Comparison of ENCODE assay signal across 22 cellular contexts in genomic region chr9:120100595-120100994, GRCh38.
DNase-seq lines count a peak whose midpoint lies in the region; ATAC-seq and TF ChIP-seq lines count a peak whose summit lies in the region.
"Had no signal": no experiment of that assay in that cellular context is flagged by ENCODE, and none has a peak within 500 bp of the region (broad histone marks: within the 10 kb centered on the region; RNA-seq: fewer than 3 reads in every experiment).

No MANE protein-coding gene starts in this region.

- H4K8ac ChIP-seq in mesendoderm (ENCODE audit: low read depth, low read length), result no peak overlapping the region

- H3K36me3 Mint-ChIP-seq in GM23338 (ENCODE audit: low read depth) (no peaks in the 10 kb centered on the region; the same call in 2 of the 3 replicates), WTC11 (no peaks in the 10 kb centered on the region)
- H3K36me3 Mint-ChIP-seq: CD14-positive monocyte; CD8-positive, alpha-beta memory T cell had no signal

- no peak overlapping the region for H2BK5ac ChIP-seq in mesendoderm (ENCODE audit: low read length)

- peaks cover 2% of the 10 kb centered on the region; the same call in 1 of the 2 replicates for H3K4me1 ChIP-seq in GM23338 (ENCODE audit: insufficient read depth)
- no peaks in the 10 kb centered on the region for H3K4me1 ChIP-seq in mesendoderm (ENCODE audit: control insufficient read depth, low read depth, low read length)
- H3K4me1 ChIP-seq: A549; BE2C; BLaER1 treated with 17β-estradiol and CSF1 and Interleukin-3, amounts not matched to agents 10 nM and 100 nM had no signal

- CTCF ChIA-PET in WTC11 (lab: Charles Lee), result no interaction called here

- no peaks in the 10 kb centered on the region for H3K79me1 ChIP-seq in mesendoderm (ENCODE audit: low read length)

- intact Hi-C loops in posterior cingulate gyrus (cut with DNase I), result no loop called here

- no peak overlapping the region for H2BK15ac ChIP-seq in mesendoderm (replicated peaks; ENCODE audit: low read depth)

- H3K18ac ChIP-seq in mesendoderm (ENCODE audit: low read length), result no peak overlapping the region

- no peak overlapping the region for H3K9ac ChIP-seq in mesendoderm (ENCODE audit: low read length)
- H3K9ac ChIP-seq: BLaER1 treated with 17β-estradiol and CSF1 and Interleukin-3, amounts not matched to agents 10 nM and 100 nM had no signal

- no peaks in the 10 kb centered on the region for H3K9me2 ChIP-seq in GM23338 (ENCODE audit: insufficient read depth)

- no peak overlapping the region for H3K4ac ChIP-seq in mesendoderm (ENCODE audit: low read depth, low read length)

- H2AK5ac ChIP-seq in mesendoderm (ENCODE audit: low read length), result no peak overlapping the region

- no peak overlapping the region for H2BK120ac ChIP-seq in mesendoderm (ENCODE audit: low read depth, low read length)

- H3K27me3 ChIP-seq in GM23338 (ENCODE audit: insufficient read depth), result no peaks in the 10 kb centered on the region
- no peaks in the 10 kb centered on the region for H3K27me3 ChIP-seq in mesendoderm (ENCODE audit: insufficient read depth, low read length, poor library complexity)
- H3K27me3 ChIP-seq: BE2C; BLaER1 treated with 17β-estradiol and CSF1 and Interleukin-3, amounts not matched to agents 10 nM and 100 nM had no signal

- ATAC-seq in GM23338 (peak; percentile 33; the same call in 1 of the 3 replicates), WTC11 (peak; percentile 33; the same call in 1 of the 2 replicates)
- ATAC-seq: A549, HCT116 had no signal

- no peak overlapping the region for H3K27ac Mint-ChIP-seq in GM23338
- no peak overlapping the region for H3K27ac Mint-ChIP-seq in WTC11
- H3K27ac Mint-ChIP-seq: CD14-positive monocyte; CD4-positive, alpha-beta T cell; CD8-positive, alpha-beta memory T cell had no signal

- H3K4me3 Mint-ChIP-seq in GM23338, result no peak overlapping the region
- no peak overlapping the region for H3K4me3 Mint-ChIP-seq in WTC11
- H3K4me3 Mint-ChIP-seq: CD14-positive monocyte; CD4-positive, alpha-beta T cell; CD8-positive, alpha-beta memory T cell had no signal

- no peak overlapping the region for H4K5ac ChIP-seq in mesendoderm (ENCODE audit: low read length)

- H3K27ac ChIP-seq in GM23338 (ENCODE audit: low read depth) (no peak overlapping the region), mesendoderm (ENCODE audit: low read depth, low read length) (no peak overlapping the region)
- H3K27ac ChIP-seq: A549; BLaER1 treated with 17β-estradiol and CSF1 and Interleukin-3, amounts not matched to agents 10 nM and 100 nM had no signal

- H4K20me1 ChIP-seq in GM23338 (replicated peaks; ENCODE audit: insufficient read depth), result no peaks in the 10 kb centered on the region
- H4K20me1 ChIP-seq: BLaER1 treated with 17β-estradiol and CSF1 and Interleukin-3, amounts not matched to agents 10 nM and 100 nM had no signal

- POLR2A ChIA-PET in WTC11 (lab: Charles Lee), result no interaction called here

- H3K27me3 Mint-ChIP-seq in GM23338 (ENCODE audit: insufficient read depth, low read depth, poor library complexity), result peaks cover 1% of the 10 kb centered on the region
- H3K27me3 Mint-ChIP-seq in WTC11 (ENCODE audit: low read depth), result no peaks in the 10 kb centered on the region; the same call in 1 of the 2 replicates

- H3K36me3 ChIP-seq in GM23338 (ENCODE audit: insufficient read depth) (no peaks in the 10 kb centered on the region), mesendoderm (ENCODE audit: control insufficient read depth, insufficient read depth, low read length) (no peaks in the 10 kb centered on the region)
- H3K36me3 ChIP-seq: BE2C; BLaER1 treated with 17β-estradiol and CSF1 and Interleukin-3, amounts not matched to agents 10 nM and 100 nM had no signal

- TF ChIP-seq CTCF in GM23338 (conservative IDR thresholded peaks at IDR 0.05; ENCODE audit: low read depth in 2 of 2), result no peak
- no peak for TF ChIP-seq CTCF in WTC11 (IDR thresholded peaks at IDR 0.05)
- TF ChIP-seq CTCF in fibroblast of mammary gland (conservative IDR thresholded peaks at IDR 0.05; ENCODE audit: control insufficient read depth, insufficient read depth, low read depth, low read length), result no peak

- H3F3A ChIP-seq in GM23338 (replicated peaks; ENCODE audit: low read depth), result no peaks in the 10 kb centered on the region

- DNase-seq in GM23338 (ENCODE audit: low spot score), result no peak
- no peak for DNase-seq in WTC11 (ENCODE audit: low spot score)
- DNase-seq in fibroblast of mammary gland (ENCODE audit: low read depth), result peak; percentile 1
- peak; percentile 32 for DNase-seq in mesendoderm
- DNase-seq in globus pallidus (ENCODE audit: low spot score), result no peak
- no peak for DNase-seq in posterior cingulate gyrus
- DNase-seq in HCEC 1CT, result no peak
- DNase-seq in DMS79 treated with DMSO at 0.1 percent for 48 hours (lab: John Stamatoyannopoulos, UW), result no peak
- DNase-seq: 8988T; ACHN; AML-193; BE2C; CD4-positive, alpha-beta T cell; CD8-positive, alpha-beta memory T cell; DMS 273 treated with DMSO at 0.1 percent for 48 hours; DMS79; GF-D8; H7 had no signal

- no peak overlapping the region for H2AFZ ChIP-seq in GM23338

- peaks cover 22% of the 10 kb centered on the region for H3K4me1 Mint-ChIP-seq in GM23338
- peaks cover 18% of the 10 kb centered on the region for H3K4me1 Mint-ChIP-seq in WTC11
- H3K4me1 Mint-ChIP-seq: CD14-positive monocyte; CD8-positive, alpha-beta memory T cell had no signal

- H3K4me2 ChIP-seq in GM23338 (no peak overlapping the region), mesendoderm (ENCODE audit: low read length) (no peak overlapping the region)
- H3K4me2 ChIP-seq: A549; BLaER1 treated with 17β-estradiol and CSF1 and Interleukin-3, amounts not matched to agents 10 nM and 100 nM had no signal

- H3K4me3 ChIP-seq in GM23338 (no peak overlapping the region), fibroblast of mammary gland (ENCODE audit: control insufficient read depth, low read depth, low read length) (no peak overlapping the region), mesendoderm (ENCODE audit: low read length) (no peak overlapping the region)
- H3K4me3 ChIP-seq: A549; BLaER1 treated with 17β-estradiol and CSF1 and Interleukin-3, amounts not matched to agents 10 nM and 100 nM had no signal

- H3K79me2 ChIP-seq in GM23338 (replicated peaks; ENCODE audit: insufficient read depth), result no peaks in the 10 kb centered on the region
- no peaks in the 10 kb centered on the region for H3K79me2 ChIP-seq in mesendoderm (ENCODE audit: control insufficient read depth, insufficient read depth, low read length)

- WGBS in mesendoderm (ENCODE audit: extremely low coverage, insufficient coverage, low lambda C conversion rate), result no CpG with 5 or more reads among the region's 3 CpGs

- no peak overlapping the region for H3K23ac ChIP-seq in mesendoderm (ENCODE audit: low read length)

- H3K9me3 Mint-ChIP-seq in GM23338 (no peaks in the 10 kb centered on the region), WTC11 (no peaks in the 10 kb centered on the region)

- H3K56ac ChIP-seq in mesendoderm (ENCODE audit: low read length), result no peak overlapping the region

TF ChIP-seq in GM23338, 12 proteins besides CTCF, POLR2A, EP300 and RAD21:
- TF ChIP-seq ZNF331 (CRISPR knock-in tag; IDR thresholded peaks at IDR 0.05; ENCODE audit: low read depth) (no peak), JUNB (IDR thresholded peaks at IDR 0.05; ENCODE audit: unreplicated experiment) (peak; percentile 53)

TF ChIP-seq in WTC11, 78 proteins besides CTCF, POLR2A, EP300 and RAD21 (continues in another document):
- TF ChIP-seq MYBL2 (CRISPR knock-in tag; IDR thresholded peaks at IDR 0.05), result no peak
- no peak for TF ChIP-seq EMX1 (CRISPR knock-in tag; IDR thresholded peaks at IDR 0.05)
- no peak for TF ChIP-seq RELA (CRISPR knock-in tag; IDR thresholded peaks at IDR 0.05; ENCODE audit: borderline replicate concordance)
- TF ChIP-seq NFATC4 (CRISPR knock-in tag; IDR thresholded peaks at IDR 0.05), result no peak
- TF ChIP-seq AFF4 (CRISPR knock-in tag; IDR thresholded peaks at IDR 0.05; ENCODE audit: borderline replicate concordance), result no peak
- TF ChIP-seq ZBTB43 (CRISPR knock-in tag; IDR thresholded peaks at IDR 0.05), result no peak
- no peak for TF ChIP-seq FOXP1 (CRISPR knock-in tag; IDR thresholded peaks at IDR 0.05; ENCODE audit: borderline replicate concordance)
- no peak for TF ChIP-seq TCF7 (CRISPR knock-in tag; IDR thresholded peaks at IDR 0.05; ENCODE audit: low read depth)

Comparison
In these comparisons a context has a peak if more than half of its experiments do, and no peak if none do; other contexts are left out.
1. DNase-seq: peak in fibroblast of mammary gland (single experiment) and mesendoderm (single experiment); none in GM23338 (single experiment), WTC11 (single experiment), globus pallidus (single experiment), posterior cingulate gyrus (0 of 10), HCEC 1CT (single experiment) and DMS79 treated with DMSO at 0.1 percent for 48 hours (single experiment).